In genomic region chr12:97758586-97758985, GRCh38 we compare ENCODE assay signal across 18 cellular contexts.
A peak's percentile ranks its signal among the peaks of the same experiment; 100 is the strongest.
DNase-seq lines count a peak whose midpoint lies in the region; ATAC-seq and TF ChIP-seq lines count a peak whose summit lies in the region.
"Had no signal": no experiment of that assay in that cellular context is flagged by ENCODE, and none has a peak within 500 bp of the region (broad histone marks: within the 10 kb centered on the region; RNA-seq: fewer than 3 reads in every experiment).

No MANE protein-coding gene starts in this region.

- H3K9ac ChIP-seq in KMS-11, result no peak overlapping the region; the same call in 1 of the 2 replicates

- TF ChIP-seq EP300 in esophagus muscularis mucosa (IDR thresholded peaks at IDR 0.05) (no peak), sigmoid colon (IDR thresholded peaks at IDR 0.05) (no peak)

- ATAC-seq in thoracic aorta (ENCODE audit: insufficient number of reproducible peaks, low FRiP score, low read depth) (no peak), GM21381 (IDR thresholded peaks at IDR 0.05; ENCODE audit: unreplicated experiment) (no peak)
- ATAC-seq: GM12878, Panc1, SK-N-SH treated with all-trans-retinoic acid at 6 μM for 48 hours had no signal

- intact Hi-C loops in esophagus muscularis mucosa (cut with DNase I), result no loop called here
- intact Hi-C loops in sigmoid colon (cut with DNase I), result no loop called here

- H3K4me1 ChIP-seq in KMS-11 (ENCODE audit: low read depth, poor library complexity, severe bottlenecking), result peaks cover 71% of the 10 kb centered on the region
- peaks cover 4 to 56% (median 37%) of the 10 kb centered on the region in 4 donors for H3K4me1 ChIP-seq in esophagus muscularis mucosa
- peaks cover 0 to 39% of the 10 kb centered on the region in 2 donors for H3K4me1 ChIP-seq in thoracic aorta (ENCODE audit: control insufficient read depth in 1 of 2, low read depth in 2 of 2)
- H3K4me1 ChIP-seq in sigmoid colon, result no peaks in the 10 kb centered on the region
- H3K4me1 ChIP-seq: BE2C had no signal

- H3K4me2 ChIP-seq in KMS-11, result peak overlapping the region; percentile 89

- H2AFZ ChIP-seq in KMS-11 (ENCODE audit: low read depth), result peak overlapping the region; percentile 62

- H3K27ac ChIP-seq in KMS-11, result peak overlapping the region; percentile 87
- H3K27ac ChIP-seq in esophagus muscularis mucosa (replicated peaks in 1 of 4), result peak overlapping the region in 3 of 4 donors; percentile 59 to 72 (median 68)
- peak overlapping the region; percentile 59 to 62 for H3K27ac ChIP-seq in thoracic aorta
- H3K27ac ChIP-seq in sigmoid colon, result peak overlapping the region in 1 of 4 donors; percentile 67

- H3K79me2 ChIP-seq in KMS-11 (ENCODE audit: insufficient read depth, low read depth), result no peaks in the 10 kb centered on the region

- no peaks in the 10 kb centered on the region for H3K36me3 ChIP-seq in KMS-11 (ENCODE audit: insufficient read depth)
- H3K36me3 ChIP-seq in esophagus muscularis mucosa, result no peaks in the 10 kb centered on the region
- H3K36me3 ChIP-seq in thoracic aorta, result no peaks in the 10 kb centered on the region
- H3K36me3 ChIP-seq in sigmoid colon, result no peaks in the 10 kb centered on the region
- H3K36me3 ChIP-seq: BE2C, MG63 had no signal

- no peaks in the 10 kb centered on the region for H4K20me1 ChIP-seq in KMS-11 (ENCODE audit: insufficient read depth)

- TF ChIP-seq CTCF in GM12865 (IDR thresholded peaks at IDR 0.05; ENCODE audit: insufficient read depth, low read depth, low read length, missing control alignments) (no peak), KMS-11 (conservative IDR thresholded peaks at IDR 0.05; ENCODE audit: low read depth, low read length) (no peak), esophagus muscularis mucosa (IDR thresholded peaks at IDR 0.05) (no peak), thoracic aorta (IDR thresholded peaks at IDR 0.05) (no peak), sigmoid colon (IDR thresholded peaks at IDR 0.05) (no peak)

- DNase-seq in GM12865 (ENCODE audit: low read depth) (peak; percentile 39), esophagus muscularis mucosa (ENCODE audit: extremely low spot score) (no peak), thoracic aorta (ENCODE audit: low spot score) (no peak), sigmoid colon (no peak), NCI-H774 (lab: John Stamatoyannopoulos, UW) (no peak)
- DNase-seq: BE2C, H7, MG63, NCI-H1092, NCI-H1436, NCI-H187 treated with DMSO at 0.1 percent for 48 hours, NCI-H2107, NCI-H69 had no signal

- H3K9me3 ChIP-seq in esophagus muscularis mucosa (no peaks in the 10 kb centered on the region), thoracic aorta (no peaks in the 10 kb centered on the region), sigmoid colon (peaks cover 0 to 6% (median 2%) of the 10 kb centered on the region in 4 donors)
- H3K9me3 ChIP-seq: BE2C, MG63 had no signal

- 95% methylated on average over 1 of the region's 1 CpG for WGBS in esophagus muscularis mucosa
- 75 to 84% methylated on average over 1 of the region's 1 CpG for WGBS in sigmoid colon, 2 donors

- no peaks in the 10 kb centered on the region for H3K27me3 ChIP-seq in KMS-11 (ENCODE audit: insufficient read depth, low read depth)
- H3K27me3 ChIP-seq in esophagus muscularis mucosa, result no peaks in the 10 kb centered on the region
- no peaks in the 10 kb centered on the region for H3K27me3 ChIP-seq in thoracic aorta (replicated peaks; ENCODE audit: insufficient read depth)
- H3K27me3 ChIP-seq in sigmoid colon, result no peaks in the 10 kb centered on the region
- H3K27me3 ChIP-seq: BE2C, MG63 had no signal

- H3K4me3 ChIP-seq in GM12865 (ENCODE audit: low read depth, low read length), result no peak overlapping the region
- no peak overlapping the region for H3K4me3 ChIP-seq in KMS-11 (IDR thresholded peaks at IDR 0.05; ENCODE audit: insufficient read depth, low read depth, low read length)
- no peak overlapping the region for H3K4me3 ChIP-seq in esophagus muscularis mucosa
- H3K4me3 ChIP-seq in thoracic aorta, result no peak overlapping the region
- H3K4me3 ChIP-seq in sigmoid colon, result no peak overlapping the region
- H3K4me3 ChIP-seq: GM12878, MG63 had no signal

- TF ChIP-seq POLR2A in esophagus muscularis mucosa (IDR thresholded peaks at IDR 0.05; ENCODE audit: low read depth), result no peak
- TF ChIP-seq POLR2A in sigmoid colon (IDR thresholded peaks at IDR 0.05), result no peak
